Comparison of ENCODE assay signal across 25 cellular contexts in genomic region chr15:63884953-63885352, GRCh38.
"Had no signal": no experiment of that assay in that cellular context is flagged by ENCODE, and none has a peak within 500 bp of the region (broad histone marks: within the 10 kb centered on the region; RNA-seq: fewer than 3 reads in every experiment).

No MANE protein-coding gene starts in this region.

- H3K4me1 Mint-ChIP-seq: brain had no signal

- H3K36me3 ChIP-seq: MG63 had no signal

- H3K27me3 Mint-ChIP-seq: activated CD4-positive, alpha-beta memory T cell treated with anti-CD3 and anti-CD28 coated beads for 36 hours; activated CD4-positive, alpha-beta T cell treated with anti-CD3 and anti-CD28 coated beads, Interleukin-2, amount 10 ng/mL, durations not matched to agents 7 days and 5 days; activated naive CD8-positive, alpha-beta T cell; brain had no signal

- H3K4me3 ChIP-seq: MG63, SK-N-MC had no signal

- H3K9me3 ChIP-seq: MG63 had no signal

- H3K27ac Mint-ChIP-seq: activated CD4-positive, alpha-beta memory T cell treated with anti-CD3 and anti-CD28 coated beads for 36 hours; activated naive CD4-positive, alpha-beta T cell treated with anti-CD3 and anti-CD28 coated beads for 36 hours; activated naive CD8-positive, alpha-beta T cell; brain had no signal

- H3K27ac ChIP-seq: SK-N-MC had no signal

- DNase-seq: activated CD4-positive, alpha-beta memory T cell treated with anti-CD3 and anti-CD28 coated beads for 36 hours; activated CD4-positive, alpha-beta T cell treated with anti-CD3 and anti-CD28 coated beads, Interleukin-2, amount 10 ng/mL, durations not matched to agents 7 days and 5 days; activated CD4-positive, CD25-positive, alpha-beta regulatory T cell; activated CD8-positive, alpha-beta memory T cell treated with anti-CD3 and anti-CD28 coated beads for 24 hours; activated effector memory CD4-positive, alpha-beta T cell treated with anti-CD3 and anti-CD28 coated beads, Interleukin-2, amount 50 U/mL, for 16 hours; activated naive CD4-positive, alpha-beta T cell treated with anti-CD3 and anti-CD28 coated beads for 36 hours; activated T-cell treated with anti-CD3 and anti-CD28 coated beads, Interleukin-2, amount 50 U/mL, for 4 hours; amygdala; MG63; MV-4-11; NCI-H1092 treated with DMSO at 0.1 percent for 48 hours; NCI-H1417 treated with DMSO at 0.1 percent for 48 hours; NCI-H1694 treated with DMSO at 0.1 percent for 48 hours; NCI-H2029 treated with DMSO at 0.1 percent for 48 hours; NCI-H345; NCI-H510A treated with DMSO at 0.1 percent for 48 hours; NCI-H69; NK-92 treated with Interleukin-12 subunit alpha and Interleukin-12 subunit beta, amount 100 ng/mL, for 24 hours; OCI-M1; RPMI8226 had no signal

- ATAC-seq: activated T-cell treated with anti-CD3 and anti-CD28 coated beads, Interleukin-2, amount 50 U/mL, for 4 hours; Right ventricle myocardium inferior had no signal

- H3K27me3 ChIP-seq: MG63 had no signal

- H3K4me3 Mint-ChIP-seq: activated CD4-positive, alpha-beta memory T cell treated with anti-CD3 and anti-CD28 coated beads for 36 hours; activated CD4-positive, alpha-beta T cell treated with anti-CD3 and anti-CD28 coated beads, Interleukin-2, amount 10 ng/mL, durations not matched to agents 7 days and 5 days; activated naive CD4-positive, alpha-beta T cell treated with anti-CD3 and anti-CD28 coated beads for 36 hours; activated naive CD8-positive, alpha-beta T cell; activated T-cell treated with anti-CD3 and anti-CD28 coated beads, Interleukin-2, amount 50 U/mL, for 4 hours; brain had no signal

- H3K36me3 Mint-ChIP-seq: activated CD4-positive, alpha-beta memory T cell treated with anti-CD3 and anti-CD28 coated beads for 36 hours; activated naive CD8-positive, alpha-beta T cell; brain had no signal

- FAIRE-seq: astrocyte had no signal

- H3K9me3 Mint-ChIP-seq: activated CD4-positive, alpha-beta memory T cell treated with anti-CD3 and anti-CD28 coated beads for 36 hours; activated CD4-positive, alpha-beta T cell treated with anti-CD3 and anti-CD28 coated beads, Interleukin-2, amount 10 ng/mL, durations not matched to agents 7 days and 5 days; activated naive CD4-positive, alpha-beta T cell treated with anti-CD3 and anti-CD28 coated beads for 36 hours; activated T-cell treated with anti-CD3 and anti-CD28 coated beads, Interleukin-2, amount 50 U/mL, for 4 hours; brain had no signal
